ENCODE assay signal across 1 cellular context in genomic region chr11:121655481-121656332, GRCh38.
TF ChIP-seq lines count a peak whose summit lies in the region.

No MANE protein-coding gene starts in this region.

TF ChIP-seq in K562, 482 proteins besides CTCF, POLR2A, EP300 and RAD21 (continued from another document and continues in another):
- TF ChIP-seq SMAD4 (CRISPR knock-in tag; conservative IDR thresholded peaks at IDR 0.05) (peak; percentile 80), ATF1 (CRISPR knock-in tag; IDR thresholded peaks at IDR 0.05) (no peak), ATF1 (tag; IDR thresholded peaks at IDR 0.05) (peak; percentile 47; the same call in 1 of the 2 replicates), ZSCAN32 (CRISPR knock-in tag; IDR thresholded peaks at IDR 0.05) (no peak), MBD2 (IDR thresholded peaks at IDR 0.05; ENCODE audit: borderline replicate concordance, low read depth) (no peak), THAP7 (CRISPR knock-in tag; IDR thresholded peaks at IDR 0.05) (no peak), NFE2L1 (tag; IDR thresholded peaks at IDR 0.05; ENCODE audit: borderline replicate concordance, low read depth) (no peak), MAZ (CRISPR knock-in tag; conservative IDR thresholded peaks at IDR 0.05 in 1 of 2, IDR thresholded peaks at IDR 0.05 in 1 of 2) (peak in 1 of 2 experiments; percentile 47; a peak in 3 of 4 replicates), KLF16 (IDR thresholded peaks at IDR 0.05) (peak; percentile 13; the same call in 1 of the 2 replicates), POLR2G (IDR thresholded peaks at IDR 0.05; ENCODE audit: low read depth, low read length) (0 out of 2 replicates have a peak, but pooled peaks have one; percentile 17), EGR1 (conservative IDR thresholded peaks at IDR 0.05) (peak; percentile 40; the same call in 1 of the 2 replicates), BDP1 (IDR thresholded peaks at IDR 0.05; ENCODE audit: insufficient read depth, insufficient read length) (no peak), FIP1L1 (IDR thresholded peaks at IDR 0.05; ENCODE audit: low read depth, low read length, poor library complexity, severe bottlenecking) (no peak), RAD51 (IDR thresholded peaks at IDR 0.05; ENCODE audit: borderline replicate concordance, low read depth) (peak; percentile 43; the same call in 1 of the 2 replicates), MTA2 (IDR thresholded peaks at IDR 0.05; ENCODE audit: low read depth) (no peak), KDM1A (IDR thresholded peaks at IDR 0.05) (no peak), NFRKB (IDR thresholded peaks at IDR 0.05; ENCODE audit: low read depth) (no peak), ZNF717 (CRISPR knock-in tag; IDR thresholded peaks at IDR 0.05) (no peak), ZNF384 (IDR thresholded peaks at IDR 0.05; ENCODE audit: low read depth, low read length) (no peak), ZNF395 (CRISPR knock-in tag; IDR thresholded peaks at IDR 0.05) (no peak), RHOXF2B (CRISPR knock-in tag; conservative IDR thresholded peaks at IDR 0.05) (no peak), CBX1 (IDR thresholded peaks at IDR 0.05; ENCODE audit: low read depth) (peak; percentile 35; the same call in 1 of the 2 replicates), MAX (CRISPR knock-in tag; IDR thresholded peaks at IDR 0.05) (peak; percentile 16; the same call in 1 of the 2 replicates), SPI1 (IDR thresholded peaks at IDR 0.05; ENCODE audit: borderline replicate concordance, low read depth, low read length) (peak; percentile 81), CXXC5 (CRISPR knock-in tag; IDR thresholded peaks at IDR 0.05) (peak; percentile 50; the same call in 1 of the 2 replicates), NR3C1 (CRISPR knock-in tag; IDR thresholded peaks at IDR 0.05) (no peak), NFATC3 (IDR thresholded peaks at IDR 0.05) (0 out of 2 replicates have a peak, but pooled peaks have one; percentile 31), RB1 (IDR thresholded peaks at IDR 0.05; ENCODE audit: low read depth) (peak; percentile 51; the same call in 1 of the 2 replicates), YY1 (IDR thresholded peaks at IDR 0.05; ENCODE audit: borderline replicate concordance in 1 of 3, control insufficient read depth in 1 of 3, extremely low read depth in 1 of 3, insufficient read depth in 3 of 3, insufficient read length in 1 of 3, insufficient replicate concordance in 2 of 3, low read depth in 1 of 3, low read length in 2 of 3) (no peak), ZNF197 (CRISPR knock-in tag; IDR thresholded peaks at IDR 0.05; ENCODE audit: low read depth) (no peak), RBM34 (IDR thresholded peaks at IDR 0.05; ENCODE audit: borderline replicate concordance, insufficient read depth, low read length) (no peak), MGA (IDR thresholded peaks at IDR 0.05) (peak; percentile 90), ZNF79 (CRISPR knock-in tag; IDR thresholded peaks at IDR 0.05; ENCODE audit: low read depth) (no peak), TFAM (CRISPR knock-in tag; conservative IDR thresholded peaks at IDR 0.05) (no peak), SMC3 (conservative IDR thresholded peaks at IDR 0.05; ENCODE audit: insufficient read depth, low read depth, low read length) (peak; percentile 73)
- TF ChIP-seq, protein P1, sequence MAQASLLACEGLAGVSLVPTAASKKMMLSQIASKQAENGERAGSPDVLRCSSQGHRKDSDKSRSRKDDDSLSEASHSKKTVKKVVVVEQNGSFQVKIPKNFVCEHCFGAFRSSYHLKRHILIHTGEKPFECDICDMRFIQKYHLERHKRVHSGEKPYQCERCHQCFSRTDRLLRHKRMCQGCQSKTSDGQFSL (CRISPR knock-in tag; IDR thresholded peaks at IDR 0.05): no peak
- TF ChIP-seq, protein P1 (tag; IDR thresholded peaks at IDR 0.05): no peak
- TF ChIP-seq, protein P2, sequence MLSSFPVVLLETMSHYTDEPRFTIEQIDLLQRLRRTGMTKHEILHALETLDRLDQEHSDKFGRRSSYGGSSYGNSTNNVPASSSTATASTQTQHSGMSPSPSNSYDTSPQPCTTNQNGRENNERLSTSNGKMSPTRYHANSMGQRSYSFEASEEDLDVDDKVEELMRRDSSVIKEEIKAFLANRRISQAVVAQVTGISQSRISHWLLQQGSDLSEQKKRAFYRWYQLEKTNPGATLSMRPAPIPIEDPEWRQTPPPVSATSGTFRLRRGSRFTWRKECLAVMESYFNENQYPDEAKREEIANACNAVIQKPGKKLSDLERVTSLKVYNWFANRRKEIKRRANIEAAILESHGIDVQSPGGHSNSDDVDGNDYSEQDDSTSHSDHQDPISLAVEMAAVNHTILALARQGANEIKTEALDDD (IDR thresholded peaks at IDR 0.05): no peak
- TF ChIP-seq, protein P3, sequence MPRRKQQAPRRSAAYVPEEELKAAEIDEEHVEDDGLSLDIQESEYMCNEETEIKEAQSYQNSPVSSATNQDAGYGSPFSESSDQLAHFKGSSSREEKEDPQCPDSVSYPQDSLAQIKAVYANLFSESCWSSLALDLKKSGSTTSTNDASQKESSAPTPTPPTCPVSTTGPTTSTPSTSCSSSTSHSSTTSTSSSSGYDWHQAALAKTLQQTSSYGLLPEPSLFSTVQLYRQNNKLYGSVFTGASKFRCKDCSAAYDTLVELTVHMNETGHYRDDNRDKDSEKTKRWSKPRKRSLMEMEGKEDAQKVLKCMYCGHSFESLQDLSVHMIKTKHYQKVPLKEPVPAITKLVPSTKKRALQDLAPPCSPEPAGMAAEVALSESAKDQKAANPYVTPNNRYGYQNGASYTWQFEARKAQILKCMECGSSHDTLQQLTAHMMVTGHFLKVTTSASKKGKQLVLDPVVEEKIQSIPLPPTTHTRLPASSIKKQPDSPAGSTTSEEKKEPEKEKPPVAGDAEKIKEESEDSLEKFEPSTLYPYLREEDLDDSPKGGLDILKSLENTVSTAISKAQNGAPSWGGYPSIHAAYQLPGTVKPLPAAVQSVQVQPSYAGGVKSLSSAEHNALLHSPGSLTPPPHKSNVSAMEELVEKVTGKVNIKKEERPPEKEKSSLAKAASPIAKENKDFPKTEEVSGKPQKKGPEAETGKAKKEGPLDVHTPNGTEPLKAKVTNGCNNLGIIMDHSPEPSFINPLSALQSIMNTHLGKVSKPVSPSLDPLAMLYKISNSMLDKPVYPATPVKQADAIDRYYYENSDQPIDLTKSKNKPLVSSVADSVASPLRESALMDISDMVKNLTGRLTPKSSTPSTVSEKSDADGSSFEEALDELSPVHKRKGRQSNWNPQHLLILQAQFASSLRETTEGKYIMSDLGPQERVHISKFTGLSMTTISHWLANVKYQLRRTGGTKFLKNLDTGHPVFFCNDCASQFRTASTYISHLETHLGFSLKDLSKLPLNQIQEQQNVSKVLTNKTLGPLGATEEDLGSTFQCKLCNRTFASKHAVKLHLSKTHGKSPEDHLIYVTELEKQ (CRISPR knock-in tag; IDR thresholded peaks at IDR 0.05): no peak
- TF ChIP-seq, protein P4, sequence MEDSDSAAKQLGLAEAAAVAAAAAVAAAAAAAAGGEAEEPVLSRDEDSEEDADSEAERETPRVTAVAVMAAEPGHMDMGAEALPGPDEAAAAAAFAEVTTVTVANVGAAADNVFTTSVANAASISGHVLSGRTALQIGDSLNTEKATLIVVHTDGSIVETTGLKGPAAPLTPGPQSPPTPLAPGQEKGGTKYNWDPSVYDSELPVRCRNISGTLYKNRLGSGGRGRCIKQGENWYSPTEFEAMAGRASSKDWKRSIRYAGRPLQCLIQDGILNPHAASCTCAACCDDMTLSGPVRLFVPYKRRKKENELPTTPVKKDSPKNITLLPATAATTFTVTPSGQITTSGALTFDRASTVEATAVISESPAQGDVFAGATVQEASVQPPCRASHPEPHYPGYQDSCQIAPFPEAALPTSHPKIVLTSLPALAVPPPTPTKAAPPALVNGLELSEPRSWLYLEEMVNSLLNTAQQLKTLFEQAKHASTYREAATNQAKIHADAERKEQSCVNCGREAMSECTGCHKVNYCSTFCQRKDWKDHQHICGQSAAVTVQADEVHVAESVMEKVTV (CRISPR knock-in tag; IDR thresholded peaks at IDR 0.05): peak; percentile 53
